In the genomic region with DNA sequence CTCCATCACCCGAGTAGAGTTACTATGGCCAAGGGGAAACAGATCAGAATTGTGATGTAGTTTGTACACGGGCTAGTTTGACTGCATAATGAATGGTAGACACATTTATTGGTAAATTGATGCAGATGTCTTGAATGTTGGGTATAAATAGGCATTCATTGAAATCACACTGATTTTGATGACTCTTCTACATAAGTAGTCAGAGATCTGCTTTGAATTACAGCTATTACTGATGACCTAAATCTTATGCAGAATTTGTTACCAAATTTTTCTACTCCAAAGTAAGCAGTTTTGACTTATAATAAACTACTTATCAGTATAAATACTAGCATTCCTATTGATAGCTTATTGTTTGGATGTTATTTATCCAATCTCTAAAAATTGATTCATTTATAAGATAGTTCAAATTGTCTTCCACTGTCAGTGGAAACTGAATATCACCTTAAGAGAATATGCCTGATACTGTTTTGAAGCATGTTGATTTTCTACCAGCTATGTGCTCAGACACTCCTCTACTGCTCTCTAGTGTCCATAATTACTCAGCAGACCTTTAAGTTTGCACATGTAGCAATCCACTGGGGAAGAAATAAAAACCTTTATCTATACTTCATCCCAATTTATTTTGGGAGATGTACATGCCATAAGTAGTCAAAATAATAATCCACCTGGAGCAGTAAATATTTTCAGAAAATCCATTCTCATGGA, we compare ENCODE assay signal across 8 cellular contexts.
A peak's percentile ranks its signal among the peaks of the same experiment; 100 is the strongest.
DNase-seq lines count a peak whose midpoint lies in the region; ATAC-seq and TF ChIP-seq lines count a peak whose summit lies in the region.

No MANE protein-coding gene starts in this region.

- H3K9me3 Mint-ChIP-seq in immature natural killer cell, result no peaks in the 10 kb centered on the region

- H3K4me1 ChIP-seq in RWPE2 (ENCODE audit: insufficient read depth, poor library complexity, severe bottlenecking) (no peaks in the 10 kb centered on the region), psoas muscle (no peaks in the 10 kb centered on the region)

- H3K36me3 ChIP-seq in RWPE2 (ENCODE audit: low read depth) (no peaks in the 10 kb centered on the region), psoas muscle (ENCODE audit: insufficient read depth in 1 of 2, low read depth in 1 of 2) (no peaks in the 10 kb centered on the region)

- H3K4me3 Mint-ChIP-seq in immature natural killer cell, result no peak overlapping the region

- peaks cover 3 to 6% of the 10 kb centered on the region in 2 donors for H3K4me1 Mint-ChIP-seq in immature natural killer cell

- H3K27ac Mint-ChIP-seq in immature natural killer cell, result no peak overlapping the region

- H3K27me3 Mint-ChIP-seq in immature natural killer cell (ENCODE audit: low read depth in 3 of 3), result no peaks in the 10 kb centered on the region

- H3K4me3 ChIP-seq in LNCaP clone FGC (ENCODE audit: low read depth, low read length) (no peak overlapping the region), RWPE2 (ENCODE audit: severe bottlenecking) (no peak overlapping the region), psoas muscle (no peak overlapping the region)

- H3K9me3 ChIP-seq in RWPE2 (ENCODE audit: severe bottlenecking) (no peaks in the 10 kb centered on the region), psoas muscle (no peaks in the 10 kb centered on the region)

- peak; percentile 22 for DNase-seq in DMS53 treated with DMSO at 0.1 percent for 48 hours (lab: John Stamatoyannopoulos, UW; ENCODE audit: unreplicated experiment)
- DNase-seq in LNCaP clone FGC (ENCODE audit: low read depth), result peak; percentile 46
- no peak for DNase-seq in RWPE2 (ENCODE audit: low spot score)
- DNase-seq in fibroblast of the conjunctiva (ENCODE audit: low read depth), result peak; percentile 62
- no peak for DNase-seq in psoas muscle
- no peak for DNase-seq in immature natural killer cell

- H3K27me3 ChIP-seq in RWPE2 (ENCODE audit: insufficient read depth, poor library complexity, severe bottlenecking) (no peaks in the 10 kb centered on the region), psoas muscle (ENCODE audit: insufficient read depth in 3 of 3, low read length in 2 of 3) (no peaks in the 10 kb centered on the region)

- H3K36me3 Mint-ChIP-seq in immature natural killer cell, result no peaks in the 10 kb centered on the region

- TF ChIP-seq CTCF in LNCaP clone FGC (IDR thresholded peaks at IDR 0.05; ENCODE audit: control insufficient read depth, extremely low read depth, insufficient read depth), result peak; percentile 73
- TF ChIP-seq CTCF in RWPE2 (IDR thresholded peaks at IDR 0.05; ENCODE audit: poor library complexity, severe bottlenecking), result peak; percentile 68
- TF ChIP-seq CTCF in psoas muscle (IDR thresholded peaks at IDR 0.05), result peak; percentile 80

- no peak overlapping the region for H3K27ac ChIP-seq in RWPE2 (ENCODE audit: poor library complexity, severe bottlenecking)
- no peak overlapping the region for H3K27ac ChIP-seq in psoas muscle

- intact Hi-C loops in psoas muscle (cut with DNase I), result loop anchor here (2.0 to 10.0 kb wide), 8 partner anchors 65 to 748 kb away; no protein-coding TSS in a partner anchor

- WGBS in psoas muscle, 3 donors, result 61 to 69% (median 66%) methylated on average over 2 of the region's 2 CpGs

- ATAC-seq in RWPE2 (ENCODE audit: low read depth) (peak; percentile 69), psoas muscle (peak; percentile 79 to 96 (median 86)), HG03565 (IDR thresholded peaks at IDR 0.05; ENCODE audit: unreplicated experiment) (no peak), GM18873 (IDR thresholded peaks at IDR 0.05; ENCODE audit: low FRiP score, unreplicated experiment) (no peak)

Comparison
In these comparisons a context has a peak if more than half of its experiments do, and no peak if none do; other contexts are left out.
1. DNase-seq: peak in DMS53 treated with DMSO at 0.1 percent for 48 hours (single experiment), LNCaP clone FGC (single experiment) and fibroblast of the conjunctiva (single experiment); none in RWPE2 (single experiment), psoas muscle (0 of 2) and immature natural killer cell (0 of 3).
2. ATAC-seq: peak in RWPE2 (single experiment) and psoas muscle (4 of 4); none in HG03565 (single experiment) and GM18873 (single experiment).
3. Peak in every context shown above with its lines, with median percentiles within 50 percentile points of each other: CTCF ChIP-seq.